In genomic region chr12:119102274-119102673, GRCh38 we compare ENCODE assay signal across 32 cellular contexts.
"Had no signal": no experiment of that assay in that cellular context is flagged by ENCODE, and none has a peak within 500 bp of the region (broad histone marks: within the 10 kb centered on the region; RNA-seq: fewer than 3 reads in every experiment).

No MANE protein-coding gene starts in this region.

- H3K4me3 Mint-ChIP-seq: activated CD4-positive, alpha-beta memory T cell treated with anti-CD3 and anti-CD28 coated beads for 36 hours; activated CD4-positive, alpha-beta T cell treated with anti-CD3 and anti-CD28 coated beads for 36 hours; activated CD4-positive, alpha-beta T cell treated with anti-CD3 and anti-CD28 coated beads, Interleukin-2, amount 10 ng/mL, durations not matched to agents 24 days and 14 days; activated CD8-positive, alpha-beta memory T cell treated with anti-CD3 and anti-CD28 coated beads, Interleukin-2, amount 10 ng/mL, durations not matched to agents 7 days and 5 days; activated CD8-positive, alpha-beta T cell treated with anti-CD3 and anti-CD28 coated beads, Interleukin-2, amount 10 ng/mL, durations not matched to agents 7 days and 5 days; activated naive CD4-positive, alpha-beta T cell treated with anti-CD3 and anti-CD28 coated beads for 36 hours; activated naive CD4-positive, alpha-beta T cell treated with anti-CD3 and anti-CD28 coated beads, Interleukin-2, amount 50 U/mL, for 24 hours; activated naive CD8-positive, alpha-beta T cell treated with anti-CD3 and anti-CD28 coated beads for 36 hours; activated naive CD8-positive, alpha-beta T cell treated with anti-CD3 and anti-CD28 coated beads, Interleukin-2, amount 50 U/mL, for 24 hours; activated T-helper 1 cell treated with anti-CD3 and anti-CD28 coated beads, Interleukin-12 subunit alpha, Interleukin-12 subunit beta, Interleukin-2, Interleukin-4 antibody, amounts not matched to agents 30 ng/mL and 10 ng/mL and 1 ng/mL, durations not matched to agents 14 hours and 24 hours and 36 hours; T-helper 17 cell; T-helper 2 cell treated with Interferon-gamma antibody and Interleukin-4, amounts not matched to agents 5 μg/mL and 100 μg/mL, for 36 hours had no signal

- H3K4me1 Mint-ChIP-seq: activated CD4-positive, alpha-beta T cell treated with anti-CD3 and anti-CD28 coated beads for 36 hours; activated CD4-positive, alpha-beta T cell treated with anti-CD3 and anti-CD28 coated beads, Interleukin-2, amount 10 ng/mL, durations not matched to agents 24 days and 14 days; activated CD8-positive, alpha-beta memory T cell treated with anti-CD3 and anti-CD28 coated beads, Interleukin-2, amount 10 ng/mL, durations not matched to agents 7 days and 5 days; activated naive CD4-positive, alpha-beta T cell treated with anti-CD3 and anti-CD28 coated beads, Interleukin-2, amount 50 U/mL, for 24 hours; activated naive CD8-positive, alpha-beta T cell treated with anti-CD3 and anti-CD28 coated beads for 36 hours; activated naive CD8-positive, alpha-beta T cell treated with anti-CD3 and anti-CD28 coated beads, Interleukin-2, amount 50 U/mL, for 24 hours; T-helper 17 cell had no signal

- H3K4me1 ChIP-seq: adrenal gland, body of pancreas, colonic mucosa had no signal

- H3K9me3 ChIP-seq: adrenal gland, body of pancreas, colonic mucosa had no signal

- H3K4me3 ChIP-seq: adrenal gland, body of pancreas, cardiac muscle cell, colonic mucosa had no signal

- H3K36me3 ChIP-seq: adrenal gland, cardiac muscle cell, colonic mucosa had no signal

- DNase-seq: activated CD4-positive, alpha-beta memory T cell treated with anti-CD3 and anti-CD28 coated beads for 36 hours; activated CD4-positive, alpha-beta T cell treated with anti-CD3 and anti-CD28 coated beads for 36 hours; activated CD4-positive, alpha-beta T cell treated with anti-CD3 and anti-CD28 coated beads, Interleukin-2, amount 10 ng/mL, durations not matched to agents 24 days and 14 days; activated CD4-positive, CD25-positive, alpha-beta regulatory T cell; activated CD4-positive, CD25-positive, alpha-beta regulatory T cell treated with anti-CD3 and anti-CD28 coated beads, Interleukin-2, amount 50 U/mL, for 72 hours; activated CD8-positive, alpha-beta memory T cell treated with anti-CD3 and anti-CD28 coated beads, Interleukin-2, amount 10 ng/mL, durations not matched to agents 7 days and 5 days; activated CD8-positive, alpha-beta memory T cell treated with anti-CD3 and anti-CD28 coated beads, Interleukin-2, amount 50 U/mL, for 4 hours; activated CD8-positive, alpha-beta T cell treated with anti-CD3 and anti-CD28 coated beads, Interleukin-2, amount 10 ng/mL, durations not matched to agents 7 days and 5 days; activated effector memory CD4-positive, alpha-beta T cell treated with anti-CD3 and anti-CD28 coated beads, Interleukin-2, amount 50 U/mL, for 16 hours; activated naive CD4-positive, alpha-beta T cell treated with anti-CD3 and anti-CD28 coated beads for 36 hours; activated naive CD8-positive, alpha-beta T cell treated with anti-CD3 and anti-CD28 coated beads for 36 hours; activated naive CD8-positive, alpha-beta T cell treated with anti-CD3 and anti-CD28 coated beads, Interleukin-2, amount 50 U/mL, for 24 hours; activated T-cell treated with anti-CD3 and anti-CD28 coated beads, Interleukin-2, amount 50 U/mL, for 1 hour; activated T-cell treated with anti-CD3 and anti-CD28 coated beads, Interleukin-2, amount 50 U/mL, for 48 hours; adrenal gland; amygdala; aorta; body of pancreas; central memory CD4-positive, alpha-beta T cell; cerebellar nuclear complex; colonic mucosa; effector CD8-positive, alpha-beta T cell; foreskin fibroblast; T-helper 1 cell; T-helper 17 cell; T1000 had no signal

- H3K27me3 ChIP-seq: adrenal gland, body of pancreas, cardiac muscle cell, colonic mucosa had no signal

- H3K36me3 Mint-ChIP-seq: activated CD4-positive, alpha-beta memory T cell treated with anti-CD3 and anti-CD28 coated beads for 36 hours; activated CD8-positive, alpha-beta memory T cell treated with anti-CD3 and anti-CD28 coated beads, Interleukin-2, amount 10 ng/mL, durations not matched to agents 7 days and 5 days; activated naive CD4-positive, alpha-beta T cell treated with anti-CD3 and anti-CD28 coated beads, Interleukin-2, amount 50 U/mL, for 24 hours; activated naive CD8-positive, alpha-beta T cell treated with anti-CD3 and anti-CD28 coated beads for 36 hours had no signal

- H3K27ac Mint-ChIP-seq: activated CD4-positive, alpha-beta memory T cell treated with anti-CD3 and anti-CD28 coated beads for 36 hours; activated CD4-positive, alpha-beta T cell treated with anti-CD3 and anti-CD28 coated beads for 36 hours; activated CD4-positive, alpha-beta T cell treated with anti-CD3 and anti-CD28 coated beads, Interleukin-2, amount 10 ng/mL, durations not matched to agents 24 days and 14 days; activated CD8-positive, alpha-beta memory T cell treated with anti-CD3 and anti-CD28 coated beads, Interleukin-2, amount 10 ng/mL, durations not matched to agents 7 days and 5 days; activated CD8-positive, alpha-beta T cell treated with anti-CD3 and anti-CD28 coated beads, Interleukin-2, amount 10 ng/mL, durations not matched to agents 7 days and 5 days; activated naive CD4-positive, alpha-beta T cell treated with anti-CD3 and anti-CD28 coated beads for 36 hours; activated naive CD4-positive, alpha-beta T cell treated with anti-CD3 and anti-CD28 coated beads, Interleukin-2, amount 50 U/mL, for 24 hours; activated naive CD8-positive, alpha-beta T cell treated with anti-CD3 and anti-CD28 coated beads for 36 hours; activated naive CD8-positive, alpha-beta T cell treated with anti-CD3 and anti-CD28 coated beads, Interleukin-2, amount 50 U/mL, for 24 hours; activated T-helper 1 cell treated with anti-CD3 and anti-CD28 coated beads, Interleukin-12 subunit alpha, Interleukin-12 subunit beta, Interleukin-2, Interleukin-4 antibody, amounts not matched to agents 30 ng/mL and 10 ng/mL and 1 ng/mL, durations not matched to agents 14 hours and 24 hours and 36 hours; activated T-helper 2 cell treated with anti-CD3 and anti-CD28 coated beads, Interferon-gamma antibody, Interleukin-2, Interleukin-4, amounts not matched to agents 10 μg/mL and 5 μg/mL and 100 μg/mL, durations not matched to agents 14 hours and 24 hours and 36 hours; T-helper 17 cell; T-helper 2 cell treated with Interferon-gamma antibody and Interleukin-4, amounts not matched to agents 5 μg/mL and 100 μg/mL, for 36 hours had no signal

- H3K27ac ChIP-seq: adrenal gland, body of pancreas, cardiac muscle cell, colonic mucosa had no signal

- ATAC-seq: activated CD4-positive, alpha-beta T cell treated with anti-CD3 and anti-CD28 coated beads for 36 hours; activated CD8-positive, alpha-beta memory T cell treated with anti-CD3 and anti-CD28 coated beads, Interleukin-2, amount 10 ng/mL, durations not matched to agents 7 days and 5 days; activated CD8-positive, alpha-beta T cell treated with anti-CD3 and anti-CD28 coated beads, Interleukin-2, amount 10 ng/mL, durations not matched to agents 7 days and 5 days; activated naive CD8-positive, alpha-beta T cell treated with anti-CD3 and anti-CD28 coated beads, Interleukin-2, amount 50 U/mL, for 24 hours; body of pancreas; esophagus mucosa; T-helper 17 cell had no signal

- H3K27me3 Mint-ChIP-seq: activated CD4-positive, alpha-beta memory T cell treated with anti-CD3 and anti-CD28 coated beads for 36 hours; activated CD4-positive, alpha-beta T cell treated with anti-CD3 and anti-CD28 coated beads for 36 hours; activated CD4-positive, alpha-beta T cell treated with anti-CD3 and anti-CD28 coated beads, Interleukin-2, amount 10 ng/mL, durations not matched to agents 24 days and 14 days; activated CD8-positive, alpha-beta memory T cell treated with anti-CD3 and anti-CD28 coated beads, Interleukin-2, amount 10 ng/mL, durations not matched to agents 7 days and 5 days; activated naive CD8-positive, alpha-beta T cell treated with anti-CD3 and anti-CD28 coated beads for 36 hours; T-helper 17 cell had no signal
